24 cellular contexts compared by ENCODE assay signal in genomic region chr7:69527706-69528105, GRCh38.
"Had no signal": no experiment of that assay in that cellular context is flagged by ENCODE, and none has a peak within 500 bp of the region (broad histone marks: within the 10 kb centered on the region; RNA-seq: fewer than 3 reads in every experiment).

No MANE protein-coding gene starts in this region.

- H3K9me3 Mint-ChIP-seq: effector memory CD8-positive, alpha-beta T cell had no signal

- H3K27me3 ChIP-seq: colonic mucosa, dorsolateral prefrontal cortex, esophagus muscularis mucosa, foreskin keratinocyte, gastrocnemius medialis, gastroesophageal sphincter had no signal

- ATAC-seq: effector memory CD8-positive, alpha-beta T cell; esophagus mucosa; foreskin keratinocyte; gastrocnemius medialis; gastroesophageal sphincter; heart left ventricle; heart right ventricle had no signal

- H3K27me3 Mint-ChIP-seq: dendritic cell treated with granulocyte-macrophage colony-stimulating factor and Interleukin-4, amounts not matched to agents 40 ng/mL and 50 ng/mL, for 4 days had no signal

- H3K4me3 ChIP-seq: colonic mucosa, coronary artery, dorsolateral prefrontal cortex, esophagus muscularis mucosa, esophagus squamous epithelium, gastrocnemius medialis, gastroesophageal sphincter, heart left ventricle, heart right ventricle had no signal

- H3K36me3 ChIP-seq: colonic mucosa, esophagus muscularis mucosa, esophagus squamous epithelium, gastrocnemius medialis, gastroesophageal sphincter, heart left ventricle, heart right ventricle had no signal

- H3K4me3 Mint-ChIP-seq: dendritic cell treated with granulocyte-macrophage colony-stimulating factor and Interleukin-4, amounts not matched to agents 40 ng/mL and 50 ng/mL, for 4 days; effector memory CD8-positive, alpha-beta T cell had no signal

- H3K4me1 ChIP-seq: colonic mucosa, esophagus muscularis mucosa, esophagus squamous epithelium, foreskin keratinocyte, gastrocnemius medialis, gastroesophageal sphincter, heart left ventricle, heart right ventricle had no signal

- H3K27ac ChIP-seq: colonic mucosa, coronary artery, dorsolateral prefrontal cortex, epithelial cell of prostate, esophagus muscularis mucosa, esophagus squamous epithelium, foreskin keratinocyte, gastrocnemius medialis, gastroesophageal sphincter, heart left ventricle, heart right ventricle had no signal

- DNase-seq: colonic mucosa; cortex of kidney; dermis blood vessel endothelial cell; dorsolateral prefrontal cortex; effector CD4-positive, alpha-beta T cell; effector CD8-positive, alpha-beta T cell; effector memory CD4-positive, alpha-beta T cell; effector memory CD8-positive, alpha-beta T cell; erythroblast; esophagus squamous epithelium; foreskin fibroblast; foreskin keratinocyte; foreskin melanocyte; gastrocnemius medialis; glutamatergic neuron; head of caudate nucleus; heart left ventricle; heart right ventricle had no signal

- H3K27ac Mint-ChIP-seq: dendritic cell treated with granulocyte-macrophage colony-stimulating factor and Interleukin-4, amounts not matched to agents 40 ng/mL and 50 ng/mL, for 4 days; effector memory CD8-positive, alpha-beta T cell had no signal

- H3K9me3 ChIP-seq: colonic mucosa, esophagus muscularis mucosa, esophagus squamous epithelium, gastrocnemius medialis, gastroesophageal sphincter, heart left ventricle had no signal
